20 cellular contexts compared by ENCODE assay signal in genomic region chr2:7454592-7454991, GRCh38.
"Had no signal": no experiment of that assay in that cellular context is flagged by ENCODE, and none has a peak within 500 bp of the region (broad histone marks: within the 10 kb centered on the region; RNA-seq: fewer than 3 reads in every experiment).

No MANE protein-coding gene starts in this region.

- H3K9ac ChIP-seq: neural progenitor cell had no signal

- H3K36me3 ChIP-seq: heart right ventricle, neural progenitor cell, sigmoid colon, vagina had no signal

- H3K4me3 ChIP-seq: heart right ventricle, neural progenitor cell, sigmoid colon, smooth muscle cell, testis, vagina had no signal

- H3K9me3 ChIP-seq: heart right ventricle, sigmoid colon, testis, vagina had no signal

- H3K4me3 Mint-ChIP-seq: activated T-helper 17 cell treated with anti-CD3 and anti-CD28 coated beads, Interleukin-2, amount 50 U/mL, for 72 hours; brain; dendritic cell treated with granulocyte-macrophage colony-stimulating factor and Interleukin-4, amounts not matched to agents 40 ng/mL and 50 ng/mL, for 4 days; neural progenitor cell; stimulated activated naive B cell treated with anti-CD40 and anti-IgM and Interleukin-4, amounts not matched to agents 10 μg/mL and 1 μg/mL and 100 μg/mL, for 72 hours; T-helper 17 cell had no signal

- H3K27ac ChIP-seq: heart right ventricle, neural progenitor cell, sigmoid colon, testis, vagina had no signal

- ATAC-seq: activated T-helper 17 cell treated with anti-CD3 and anti-CD28 coated beads, Interleukin-2, amount 50 U/mL, for 72 hours; heart right ventricle; left cardiac atrium; stimulated activated naive B cell treated with anti-CD40 and anti-IgM and Interleukin-4, amounts not matched to agents 10 μg/mL and 1 μg/mL and 100 μg/mL, for 72 hours; T-helper 17 cell had no signal

- DNase-seq: activated naive CD4-positive, alpha-beta T cell; activated T-cell treated with anti-CD3 and anti-CD28 coated beads for 4 hours; aorta; effector CD4-positive, alpha-beta T cell; heart right ventricle; islet precursor cell; left cardiac atrium; mesenchymal stem cell; sigmoid colon; stimulated activated CD4-positive, alpha-beta T cell treated with anti-CD3 and anti-CD28 coated beads, Interleukin-15, amount 100 ng/mL, for 24 hours; stimulated activated naive B cell treated with anti-CD40 and anti-IgM and Interleukin-4, amounts not matched to agents 10 μg/mL and 1 μg/mL and 100 μg/mL, for 72 hours; T-helper 17 cell; testis; trophoblast cell had no signal

- H3K4me2 ChIP-seq: neural progenitor cell, smooth muscle cell had no signal

- H3K4me1 Mint-ChIP-seq: stimulated activated naive B cell treated with anti-CD40 and anti-IgM and Interleukin-4, amounts not matched to agents 10 μg/mL and 1 μg/mL and 100 μg/mL, for 72 hours had no signal

- H2AFZ ChIP-seq: neural progenitor cell had no signal

- H3K27me3 ChIP-seq: neural progenitor cell, sigmoid colon, testis, vagina had no signal

- H3K9me3 Mint-ChIP-seq: activated T-helper 17 cell treated with anti-CD3 and anti-CD28 coated beads, Interleukin-2, amount 50 U/mL, for 72 hours; brain; dendritic cell treated with granulocyte-macrophage colony-stimulating factor and Interleukin-4, amounts not matched to agents 40 ng/mL and 50 ng/mL, for 4 days; neural progenitor cell; stimulated activated naive B cell treated with anti-CD40 and anti-IgM and Interleukin-4, amounts not matched to agents 10 μg/mL and 1 μg/mL and 100 μg/mL, for 72 hours had no signal

- H3K4me1 ChIP-seq: heart right ventricle, sigmoid colon, testis, vagina had no signal

- H3K36me3 Mint-ChIP-seq: brain; neural progenitor cell; stimulated activated naive B cell treated with anti-CD40 and anti-IgM and Interleukin-4, amounts not matched to agents 10 μg/mL and 1 μg/mL and 100 μg/mL, for 72 hours had no signal

- H3K27ac Mint-ChIP-seq: activated T-helper 17 cell treated with anti-CD3 and anti-CD28 coated beads, Interleukin-2, amount 50 U/mL, for 72 hours; brain; dendritic cell treated with granulocyte-macrophage colony-stimulating factor and Interleukin-4, amounts not matched to agents 40 ng/mL and 50 ng/mL, for 4 days; neural progenitor cell; stimulated activated naive B cell treated with anti-CD40 and anti-IgM and Interleukin-4, amounts not matched to agents 10 μg/mL and 1 μg/mL and 100 μg/mL, for 72 hours; T-helper 17 cell had no signal

- H3K27me3 Mint-ChIP-seq: activated T-helper 17 cell treated with anti-CD3 and anti-CD28 coated beads, Interleukin-2, amount 50 U/mL, for 72 hours; dendritic cell treated with granulocyte-macrophage colony-stimulating factor and Interleukin-4, amounts not matched to agents 40 ng/mL and 50 ng/mL, for 4 days; T-helper 17 cell had no signal
